In genomic region chr5:177425196-177425800, GRCh38 we compare ENCODE assay signal across 9 cellular contexts. TPM values are rescaled to one million over a fixed set of nuclear protein-coding genes. Genes with fewer than 3 reads are reported as not detected.
A peak's percentile ranks its signal among the peaks of the same experiment; 100 is the strongest.
DNase-seq lines count a peak whose midpoint lies in the region; ATAC-seq, FAIRE-seq and TF ChIP-seq lines count a peak whose summit lies in the region.
"Had no signal": no experiment of that assay in that cellular context is flagged by ENCODE, and none has a peak within 500 bp of the region (broad histone marks: within the 10 kb centered on the region; RNA-seq: fewer than 3 reads in every experiment).

No MANE protein-coding gene starts in this region.

- H3K4me3 Mint-ChIP-seq in stimulated activated naive CD8-positive, alpha-beta T cell treated with anti-CD3 and anti-CD28 coated beads, Interleukin-15, Interleukin-2, amounts not matched to agents 100 ng/mL and 50 ng/mL, for 24 hours = peak overlapping the region; percentile 85
- peak overlapping the region; percentile 91 for H3K4me3 Mint-ChIP-seq in mesothelial cell of epicardium

- peaks cover 46% of the 10 kb centered on the region for H3K4me1 Mint-ChIP-seq in stimulated activated naive CD8-positive, alpha-beta T cell treated with anti-CD3 and anti-CD28 coated beads, Interleukin-15, Interleukin-2, amounts not matched to agents 100 ng/mL and 50 ng/mL, for 24 hours (ENCODE audit: low read depth)
- peaks cover 23% of the 10 kb centered on the region for H3K4me1 Mint-ChIP-seq in mesothelial cell of epicardium

- no peaks in the 10 kb centered on the region for H3K9me3 Mint-ChIP-seq in stimulated activated naive CD8-positive, alpha-beta T cell treated with anti-CD3 and anti-CD28 coated beads, Interleukin-15, Interleukin-2, amounts not matched to agents 100 ng/mL and 50 ng/mL, for 24 hours
- H3K9me3 Mint-ChIP-seq in mesothelial cell of epicardium = no peaks in the 10 kb centered on the region

- peaks cover 5 to 12% of the 10 kb centered on the region in 2 donors for H3K4me1 ChIP-seq in breast epithelium

- no peak for DNase-seq in stimulated activated naive CD8-positive, alpha-beta T cell treated with anti-CD3 and anti-CD28 coated beads, Interleukin-15, Interleukin-2, amounts not matched to agents 100 U/mL and 50 U/mL, for 24 hours
- DNase-seq in breast epithelium (ENCODE audit: low spot score in 2 of 2) (no peak), mesothelial cell of epicardium (ENCODE audit: low spot score in 2 of 2, unreplicated experiment in 2 of 2) (no peak), Kasumi-1 (lab: John Stamatoyannopoulos, UW) (no peak), D721Med (ENCODE audit: insufficient read length, low spot score) (no peak)
- no peak for DNase-seq in activated CD4-positive, alpha-beta T cell treated with anti-CD3 and anti-CD28 coated beads, Interleukin-2, amount 50 U/mL, for 4 hours

- TF ChIP-seq POLR2A in breast epithelium (IDR thresholded peaks at IDR 0.05) = no peak

- no peak for ATAC-seq in stimulated activated naive CD8-positive, alpha-beta T cell treated with anti-CD3 and anti-CD28 coated beads, Interleukin-15, Interleukin-2, amounts not matched to agents 100 U/mL and 50 U/mL, for 24 hours
- ATAC-seq in HG03159 (IDR thresholded peaks at IDR 0.05; ENCODE audit: unreplicated experiment) = no peak

- H3K36me3 Mint-ChIP-seq in stimulated activated naive CD8-positive, alpha-beta T cell treated with anti-CD3 and anti-CD28 coated beads, Interleukin-15, Interleukin-2, amounts not matched to agents 100 ng/mL and 50 ng/mL, for 24 hours (ENCODE audit: low read depth) = peaks cover 24% of the 10 kb centered on the region
- H3K36me3 Mint-ChIP-seq in mesothelial cell of epicardium = no peaks in the 10 kb centered on the region

- TF ChIP-seq CTCF in breast epithelium (IDR thresholded peaks at IDR 0.05) (peak in 1 of 3 donors; percentile 2), mesothelial cell of epicardium (IDR thresholded peaks at IDR 0.05; ENCODE audit: unreplicated experiment) (no peak), D721Med (IDR thresholded peaks at IDR 0.05; ENCODE audit: insufficient read depth, missing control alignments) (no peak)

- H3K27ac ChIP-seq in breast epithelium = peak overlapping the region; percentile 89 to 96

- H3K36me3 ChIP-seq in breast epithelium = no peaks in the 10 kb centered on the region

- no peaks in the 10 kb centered on the region for H3K9me3 ChIP-seq in breast epithelium

- no peaks in the 10 kb centered on the region for H3K27me3 Mint-ChIP-seq in stimulated activated naive CD8-positive, alpha-beta T cell treated with anti-CD3 and anti-CD28 coated beads, Interleukin-15, Interleukin-2, amounts not matched to agents 100 ng/mL and 50 ng/mL, for 24 hours
- no peaks in the 10 kb centered on the region for H3K27me3 Mint-ChIP-seq in mesothelial cell of epicardium (ENCODE audit: low read depth)

- peak overlapping the region; percentile 50 to 88 (median 70) for H3K4me3 ChIP-seq in breast epithelium

- no peaks in the 10 kb centered on the region for H3K27me3 ChIP-seq in breast epithelium

- H3K27ac Mint-ChIP-seq in stimulated activated naive CD8-positive, alpha-beta T cell treated with anti-CD3 and anti-CD28 coated beads, Interleukin-15, Interleukin-2, amounts not matched to agents 100 ng/mL and 50 ng/mL, for 24 hours = peak overlapping the region; percentile 94
- H3K27ac Mint-ChIP-seq in mesothelial cell of epicardium = peak overlapping the region; percentile 99

- intact Hi-C loops in breast epithelium (cut with DNase I; ENCODE audit: low total_unique reads) = no loop called here

- FAIRE-seq in D721Med (lab: Jason Lieb, UNC) = no peak

RNA-seq across cellular contexts. Expression of gene GRK6, which starts 1.2 kb away (rescaled TPM):
- total RNA-seq in breast epithelium (10 to 100 TPM; 21.3 to 25.0 (median 22.1) TPM), mesothelial cell of epicardium (44.9 to 48.2 TPM (median 45.3 TPM) in 3 replicates)

RNA-seq across cellular contexts. Expression of gene F12, which starts 15.9 kb away (rescaled TPM):
- total RNA-seq in breast epithelium = 1 to 10 TPM in 2 of 3 donors, under 1 TPM in 1; 0.64 to 2.9 (median 2.6) TPM
- 2.1 to 2.7 TPM (median 2.3 TPM) in 3 replicates for total RNA-seq in mesothelial cell of epicardium

RNA-seq across cellular contexts. Expression of gene PRR7, which starts 21.3 kb away (rescaled TPM):
- total RNA-seq in breast epithelium (1 to 10 TPM in 2 of 3 donors, under 1 TPM in 1; 0.48 to 2.0 (median 1.3) TPM), mesothelial cell of epicardium (5.3 to 5.9 TPM (median 5.7 TPM) in 3 replicates)

RNA-seq across cellular contexts. Expression of gene PFN3, which starts 24.8 kb away (rescaled TPM):
- total RNA-seq in breast epithelium (not detected), mesothelial cell of epicardium (not detected in 3 replicates)
- total RNA-seq: T-helper 1 cell treated with Interleukin-12 subunit alpha and Interleukin-12 subunit beta and Interleukin-4 antibody, amounts not matched to agents 30 ng/mL and 1 ng/mL, for 36 hours had no signal

RNA-seq across cellular contexts. Expression of gene SLC34A1, which starts 41.1 kb away (rescaled TPM):
- total RNA-seq in breast epithelium (not detected), mesothelial cell of epicardium (not detected in 3 replicates)
- total RNA-seq: T-helper 1 cell treated with Interleukin-12 subunit alpha and Interleukin-12 subunit beta and Interleukin-4 antibody, amounts not matched to agents 30 ng/mL and 1 ng/mL, for 36 hours had no signal
